33 cellular contexts compared by ENCODE assay signal in the genomic region with DNA sequence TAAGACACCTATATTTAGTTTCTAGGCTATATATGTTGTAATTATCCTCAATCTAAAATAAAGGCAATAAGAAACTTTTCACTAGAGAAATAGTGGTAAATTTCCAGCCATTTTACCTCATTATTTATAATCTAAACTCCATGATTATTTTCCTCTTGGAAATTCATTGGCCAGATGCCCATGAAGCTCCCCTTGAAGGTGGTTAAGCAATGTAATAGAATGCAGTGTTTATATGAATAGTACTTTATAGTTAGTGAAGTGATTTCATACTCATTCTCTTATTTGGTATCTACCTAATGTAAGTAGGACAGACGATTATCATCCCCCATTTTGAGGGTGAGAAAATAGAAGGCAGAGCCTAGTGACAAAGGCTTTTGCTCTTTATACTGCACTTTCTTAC. TPM values are rescaled to one million over a fixed set of nuclear protein-coding genes. Genes with fewer than 3 reads are reported as not detected.
DNase-seq lines count a peak whose midpoint lies in the region; ATAC-seq and TF ChIP-seq lines count a peak whose summit lies in the region.
"Had no signal": no experiment of that assay in that cellular context is flagged by ENCODE, and none has a peak within 500 bp of the region (broad histone marks: within the 10 kb centered on the region; RNA-seq: fewer than 3 reads in every experiment).

No MANE protein-coding gene starts in this region.

- in situ Hi-C loops in astrocyte of the cerebellum (cut with HindIII; ENCODE audit: low sequenced_read_pairs), result no loop called here

- WGBS in right cardiac atrium, result 60% methylated on average over 1 of the region's 1 CpG
- WGBS in gastroesophageal sphincter (ENCODE audit: low coverage in 1 of 2), 2 donors, result 11 to 50% methylated on average over 1 of the region's 1 CpG
- WGBS in tibial nerve, 2 donors, result 76 to 84% methylated on average over 1 of the region's 1 CpG

- H3K9me3 ChIP-seq in left ventricle myocardium inferior (replicated peaks), result no peaks in the 10 kb centered on the region
- no peaks in the 10 kb centered on the region for H3K9me3 ChIP-seq in right cardiac atrium (ENCODE audit: control insufficient read depth, low read length)
- no peaks in the 10 kb centered on the region for H3K9me3 ChIP-seq in gastroesophageal sphincter
- H3K9me3 ChIP-seq in ascending aorta, result no peaks in the 10 kb centered on the region
- no peaks in the 10 kb centered on the region for H3K9me3 ChIP-seq in tibial nerve
- H3K9me3 ChIP-seq: adrenal gland, colonic mucosa, thoracic aorta, vagina had no signal

- TF ChIP-seq CTCF in left ventricle myocardium inferior (IDR thresholded peaks at IDR 0.05; ENCODE audit: borderline replicate concordance) (no peak), astrocyte of the cerebellum (IDR thresholded peaks at IDR 0.05; ENCODE audit: low read depth, low read length, missing control alignments) (no peak), gastroesophageal sphincter (IDR thresholded peaks at IDR 0.05) (no peak), ascending aorta (IDR thresholded peaks at IDR 0.05) (no peak), tibial nerve (IDR thresholded peaks at IDR 0.05) (no peak)

- TF ChIP-seq POLR2A in gastroesophageal sphincter (IDR thresholded peaks at IDR 0.05), result no peak
- TF ChIP-seq POLR2A in tibial nerve (IDR thresholded peaks at IDR 0.05), result no peak

- intact Hi-C loops in left ventricle myocardium inferior (cut with micrococcal nuclease) (no loop called here), right cardiac atrium (cut with DNase I) (no loop called here), ascending aorta (cut with DNase I) (no loop called here)

- no peaks in the 10 kb centered on the region for H3K9me3 Mint-ChIP-seq in stimulated activated memory B cell treated with anti-CD40 and anti-IgM and Interleukin-4, amounts not matched to agents 10 μg/mL and 1 μg/mL and 100 μg/mL, for 72 hours
- H3K9me3 Mint-ChIP-seq: activated B cell treated with CpG ODN at 0.5 μM for 24 hours; activated T-cell treated with anti-CD3 and anti-CD28 coated beads, Interleukin-2, amount 50 U/mL, for 24 hours; CD4-positive, CD25-positive, alpha-beta regulatory T cell; natural killer cell; T-helper 1 cell treated with Interleukin-12 subunit alpha and Interleukin-12 subunit beta and Interleukin-4 antibody, amounts not matched to agents 30 μg/mL and 1 μg/mL, for 36 hours had no signal

- DNase-seq in left ventricle myocardium inferior (no peak), right cardiac atrium (no peak), astrocyte of the cerebellum (ENCODE audit: low read depth) (peak; percentile 15), ascending aorta (ENCODE audit: low spot score in 2 of 2) (no peak), tibial nerve (ENCODE audit: low spot score in 2 of 2) (no peak)
- DNase-seq: activated B cell treated with CpG ODN at 0.5 μM for 24 hours; activated naive CD4-positive, alpha-beta T cell treated with Interleukin-2 at 50 U/mL for 16 hours; activated T-cell treated with anti-CD3 and anti-CD28 coated beads, Interleukin-2, amount 50 U/mL, for 24 hours; adrenal gland; CD4-positive, CD25-positive, alpha-beta regulatory T cell; colonic mucosa; effector CD8-positive, alpha-beta T cell; foreskin keratinocyte; midbrain; MV-4-11; natural killer cell; NCI-H1436; NCI-H2081; NCI-H345; NCI-H69; nucleus accumbens; PC-9; stimulated activated naive CD8-positive, alpha-beta T cell treated with anti-CD3 and anti-CD28 coated beads, Interleukin-15, Interleukin-2, amounts not matched to agents 100 U/mL and 50 U/mL, for 24 hours had no signal

- H3K27me3 ChIP-seq in left ventricle myocardium inferior (ENCODE audit: low read depth), result no peaks in the 10 kb centered on the region
- H3K27me3 ChIP-seq in right cardiac atrium (ENCODE audit: control insufficient read depth, insufficient read depth), result no peaks in the 10 kb centered on the region
- no peaks in the 10 kb centered on the region for H3K27me3 ChIP-seq in gastroesophageal sphincter
- H3K27me3 ChIP-seq in ascending aorta, result no peaks in the 10 kb centered on the region
- no peaks in the 10 kb centered on the region for H3K27me3 ChIP-seq in tibial nerve
- H3K27me3 ChIP-seq: adrenal gland, colonic mucosa, foreskin keratinocyte, vagina had no signal

- TF ChIP-seq EP300 in gastroesophageal sphincter (IDR thresholded peaks at IDR 0.05) (no peak), tibial nerve (IDR thresholded peaks at IDR 0.05) (no peak)

- ATAC-seq in right cardiac atrium, result no peak
- ATAC-seq in gastroesophageal sphincter, result no peak
- ATAC-seq in stimulated activated memory B cell treated with anti-CD40 and anti-IgM and Interleukin-4, amounts not matched to agents 10 μg/mL and 1 μg/mL and 100 μg/mL, for 72 hours, result no peak
- ATAC-seq in HG03354 (IDR thresholded peaks at IDR 0.05; ENCODE audit: poor library complexity, severe bottlenecking, unreplicated experiment), result no peak
- ATAC-seq: foreskin keratinocyte; HCT116; natural killer cell; SK-N-SH treated with all-trans-retinoic acid at 6 μM for 48 hours; stimulated activated naive CD8-positive, alpha-beta T cell treated with anti-CD3 and anti-CD28 coated beads, Interleukin-15, Interleukin-2, amounts not matched to agents 100 U/mL and 50 U/mL, for 24 hours had no signal

- no peaks in the 10 kb centered on the region for H3K27me3 Mint-ChIP-seq in stimulated activated memory B cell treated with anti-CD40 and anti-IgM and Interleukin-4, amounts not matched to agents 10 μg/mL and 1 μg/mL and 100 μg/mL, for 72 hours
- H3K27me3 Mint-ChIP-seq: activated B cell treated with CpG ODN at 0.5 μM for 24 hours; activated T-cell treated with anti-CD3 and anti-CD28 coated beads, Interleukin-2, amount 50 U/mL, for 24 hours; CD4-positive, CD25-positive, alpha-beta regulatory T cell had no signal

- H3K36me3 ChIP-seq in left ventricle myocardium inferior (peaks cover 4% of the 10 kb centered on the region), gastroesophageal sphincter (no peaks in the 10 kb centered on the region), ascending aorta (no peaks in the 10 kb centered on the region), tibial nerve (no peaks in the 10 kb centered on the region)
- H3K36me3 ChIP-seq: adrenal gland, colonic mucosa, thoracic aorta, vagina had no signal

- no peak overlapping the region for H3K4me3 Mint-ChIP-seq in stimulated activated memory B cell treated with anti-CD40 and anti-IgM and Interleukin-4, amounts not matched to agents 10 μg/mL and 1 μg/mL and 100 μg/mL, for 72 hours
- H3K4me3 Mint-ChIP-seq: activated B cell treated with CpG ODN at 0.5 μM for 24 hours; activated T-cell treated with anti-CD3 and anti-CD28 coated beads, Interleukin-2, amount 50 U/mL, for 24 hours; CD4-positive, CD25-positive, alpha-beta regulatory T cell; natural killer cell; T-helper 1 cell treated with Interleukin-12 subunit alpha and Interleukin-12 subunit beta and Interleukin-4 antibody, amounts not matched to agents 30 μg/mL and 1 μg/mL, for 36 hours had no signal

- H3K27ac Mint-ChIP-seq in stimulated activated memory B cell treated with anti-CD40 and anti-IgM and Interleukin-4, amounts not matched to agents 10 μg/mL and 1 μg/mL and 100 μg/mL, for 72 hours, result peak overlapping the region; percentile 33
- H3K27ac Mint-ChIP-seq: activated B cell treated with CpG ODN at 0.5 μM for 24 hours; activated T-cell treated with anti-CD3 and anti-CD28 coated beads, Interleukin-2, amount 50 U/mL, for 24 hours; T-helper 1 cell treated with Interleukin-12 subunit alpha and Interleukin-12 subunit beta and Interleukin-4 antibody, amounts not matched to agents 30 μg/mL and 1 μg/mL, for 36 hours had no signal

- H3K4me1 ChIP-seq in left ventricle myocardium inferior, result peaks cover 100% of the 10 kb centered on the region
- peaks cover 4% of the 10 kb centered on the region for H3K4me1 ChIP-seq in right cardiac atrium (ENCODE audit: control insufficient read depth, insufficient read depth, low read length)
- peaks cover 29 to 99% (median 38%) of the 10 kb centered on the region in 3 donors for H3K4me1 ChIP-seq in gastroesophageal sphincter
- H3K4me1 ChIP-seq in ascending aorta, result peaks cover 0 to 9% of the 10 kb centered on the region in 2 donors
- peaks cover 0 to 54% (median 5%) of the 10 kb centered on the region in 4 donors for H3K4me1 ChIP-seq in tibial nerve
- H3K4me1 ChIP-seq: colonic mucosa had no signal

- H3K27ac ChIP-seq in left ventricle myocardium inferior (replicated peaks) (no peak overlapping the region), right cardiac atrium (ENCODE audit: low read length) (no peak overlapping the region), gastroesophageal sphincter (peak overlapping the region; percentile 6 to 51 (median 19)), ascending aorta (no peak overlapping the region), tibial nerve (no peak overlapping the region)
- H3K27ac ChIP-seq: adrenal gland, colonic mucosa, epithelial cell of prostate, foreskin keratinocyte, PC-9, skin epidermis, thoracic aorta, vagina had no signal

- peaks cover 64% of the 10 kb centered on the region for H3K4me1 Mint-ChIP-seq in stimulated activated memory B cell treated with anti-CD40 and anti-IgM and Interleukin-4, amounts not matched to agents 10 μg/mL and 1 μg/mL and 100 μg/mL, for 72 hours

- peak overlapping the region; percentile 1 for H3K4me3 ChIP-seq in left ventricle myocardium inferior
- no peak overlapping the region for H3K4me3 ChIP-seq in right cardiac atrium (ENCODE audit: low read length)
- H3K4me3 ChIP-seq in astrocyte of the cerebellum (ENCODE audit: low read depth, low read length), result no peak overlapping the region
- no peak overlapping the region for H3K4me3 ChIP-seq in gastroesophageal sphincter
- H3K4me3 ChIP-seq in ascending aorta, result no peak overlapping the region
- no peak overlapping the region for H3K4me3 ChIP-seq in tibial nerve
- H3K4me3 ChIP-seq: adrenal gland, colonic mucosa, PC-9, skin epidermis, thoracic aorta, vagina had no signal

- peaks cover 25% of the 10 kb centered on the region for H3K36me3 Mint-ChIP-seq in stimulated activated memory B cell treated with anti-CD40 and anti-IgM and Interleukin-4, amounts not matched to agents 10 μg/mL and 1 μg/mL and 100 μg/mL, for 72 hours
- H3K36me3 Mint-ChIP-seq: natural killer cell had no signal

RNA-seq across cellular contexts. Expression of a gene that starts 26.5 kb away (rescaled TPM):
- total RNA-seq in left ventricle myocardium inferior (62.2 TPM), right cardiac atrium (10 to 100 TPM; 70.6 to 82.6 (median 78.9) TPM), gastroesophageal sphincter (10 to 100 TPM; 32.4 to 54.2 (median 46.5) TPM), ascending aorta (75.9 TPM), tibial nerve (10 to 100 TPM; 30.3 to 36.3 (median 33.3) TPM)
- 63.6 TPM for polyA plus RNA-seq in right cardiac atrium

RNA-seq across cellular contexts. Expression of a gene that starts 52.5 kb away (rescaled TPM):
- total RNA-seq in left ventricle myocardium inferior (0.74 TPM), right cardiac atrium (1 to 10 TPM; 4.3 to 4.8 (median 4.5) TPM), gastroesophageal sphincter (10 to 100 TPM in 2 of 4 donors, 1 to 10 TPM in 2; 4.4 to 23.6 (median 10.0) TPM), ascending aorta (43.9 TPM), tibial nerve (1 to 10 TPM; 2.1 to 6.9 (median 4.0) TPM)
- polyA plus RNA-seq in right cardiac atrium, result 1.5 TPM

Comparison
In these comparisons a context has a peak if more than half of its experiments do, and no peak if none do; other contexts are left out.
1. H3K27ac ChIP-seq: peak in gastroesophageal sphincter (4 of 4); none in left ventricle myocardium inferior (single experiment), right cardiac atrium (single experiment), ascending aorta (0 of 2) and tibial nerve (0 of 4).